Comparison of ENCODE assay signal across 8 cellular contexts in the genomic region with DNA sequence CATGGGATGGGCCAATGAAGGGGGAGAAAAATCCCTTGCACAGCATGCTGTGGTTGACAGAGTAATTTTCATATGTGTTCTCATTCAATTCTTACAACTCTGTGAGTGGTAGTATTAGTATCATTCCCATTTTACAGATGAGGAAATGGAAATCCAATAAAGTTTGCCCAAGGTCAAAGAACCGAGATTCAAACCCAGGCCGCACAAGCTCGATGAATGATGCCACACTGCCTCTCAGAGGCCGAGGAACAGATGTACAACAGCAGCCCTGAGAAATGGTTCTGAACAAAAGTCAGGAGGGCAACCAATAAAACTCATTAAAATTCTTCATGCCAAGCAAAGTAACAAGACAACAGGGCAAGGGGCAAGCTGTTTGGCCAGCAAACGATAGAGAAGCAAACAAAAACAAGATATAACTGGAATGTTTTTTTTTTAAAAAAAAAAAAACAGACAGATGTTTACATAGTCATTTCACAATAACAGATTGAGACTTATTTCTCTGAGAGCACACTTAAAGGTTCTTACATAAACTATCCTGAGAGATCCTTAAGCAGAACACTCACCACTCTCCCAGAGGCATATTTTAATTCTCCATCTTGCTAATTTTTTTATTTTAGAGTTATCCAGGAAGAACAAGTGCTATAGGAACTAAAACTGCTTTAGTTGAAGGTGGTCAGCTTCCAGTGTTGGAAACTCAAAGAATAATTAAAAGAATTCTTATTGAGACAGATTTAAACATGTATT.
DNase-seq lines count a peak whose midpoint lies in the region; ATAC-seq and TF ChIP-seq lines count a peak whose summit lies in the region.

No MANE protein-coding gene starts in this region.

- intact Hi-C loops in activated T-helper 1 cell treated with anti-CD3 and anti-CD28 coated beads, Interleukin-12 subunit alpha, Interleukin-12 subunit beta, Interleukin-2, Interleukin-4 antibody, amounts not matched to agents 30 ng/mL and 10 ng/mL and 1 ng/mL, durations not matched to agents 14 hours and 24 hours and 36 hours (cut with micrococcal nuclease): loop anchor here (5.0 kb wide), 2 partner anchors 521 to 691 kb away; no protein-coding TSS in a partner anchor

- H3K27ac Mint-ChIP-seq in activated T-helper 1 cell treated with anti-CD3 and anti-CD28 coated beads, Interleukin-12 subunit alpha, Interleukin-12 subunit beta, Interleukin-2, Interleukin-4 antibody, amounts not matched to agents 30 ng/mL and 10 ng/mL and 1 ng/mL, durations not matched to agents 14 hours and 24 hours and 36 hours: no peak overlapping the region

- no peaks in the 10 kb centered on the region for H3K9me3 Mint-ChIP-seq in activated T-helper 1 cell treated with anti-CD3 and anti-CD28 coated beads, Interleukin-12 subunit alpha, Interleukin-12 subunit beta, Interleukin-2, Interleukin-4 antibody, amounts not matched to agents 30 ng/mL and 10 ng/mL and 1 ng/mL, durations not matched to agents 14 hours and 24 hours and 36 hours

- in situ Hi-C loops in ACHN (cut with HindIII; ENCODE audit: low pct_ligation_motif_present, low pct_unique_long_range_greater_than_20kb, low sequenced_read_pairs): no loop called here
- in situ Hi-C loops in GM13976 (cut with MboI; ENCODE audit: low sequenced_read_pairs, unreplicated experiment): no loop called here

- no peaks in the 10 kb centered on the region for H3K36me3 Mint-ChIP-seq in activated T-helper 1 cell treated with anti-CD3 and anti-CD28 coated beads, Interleukin-12 subunit alpha, Interleukin-12 subunit beta, Interleukin-2, Interleukin-4 antibody, amounts not matched to agents 30 ng/mL and 10 ng/mL and 1 ng/mL, durations not matched to agents 14 hours and 24 hours and 36 hours (ENCODE audit: low read depth)

- DNase-seq in ACHN (peak; percentile 39), GM13976 (ENCODE audit: low spot score) (peak; percentile 19), NCI-H748 (lab: John Stamatoyannopoulos, UW; ENCODE audit: unreplicated experiment) (peak; percentile 74), fibroblast of mammary gland (ENCODE audit: low read depth) (peak; percentile 20)
- DNase-seq in activated T-helper 1 cell treated with anti-CD3 and anti-CD28 coated beads, Interleukin-12 subunit alpha, Interleukin-12 subunit beta, Interleukin-2, Interleukin-4 antibody, amounts not matched to agents 30 ng/mL and 10 ng/mL and 1 ng/mL, durations not matched to agents 14 hours and 24 hours and 36 hours (ENCODE audit: low spot score): no peak

- H3K4me3 ChIP-seq in fibroblast of mammary gland (ENCODE audit: control insufficient read depth, low read depth, low read length): no peak overlapping the region

- peaks cover 14% of the 10 kb centered on the region for H3K27me3 Mint-ChIP-seq in activated T-helper 1 cell treated with anti-CD3 and anti-CD28 coated beads, Interleukin-12 subunit alpha, Interleukin-12 subunit beta, Interleukin-2, Interleukin-4 antibody, amounts not matched to agents 30 ng/mL and 10 ng/mL and 1 ng/mL, durations not matched to agents 14 hours and 24 hours and 36 hours (ENCODE audit: insufficient read depth)

- no peak overlapping the region for H3K4me3 Mint-ChIP-seq in activated T-helper 1 cell treated with anti-CD3 and anti-CD28 coated beads, Interleukin-12 subunit alpha, Interleukin-12 subunit beta, Interleukin-2, Interleukin-4 antibody, amounts not matched to agents 30 ng/mL and 10 ng/mL and 1 ng/mL, durations not matched to agents 14 hours and 24 hours and 36 hours

- ATAC-seq in GM19452 (IDR thresholded peaks at IDR 0.05; ENCODE audit: unreplicated experiment) (no peak), HG03097 (IDR thresholded peaks at IDR 0.05; ENCODE audit: low FRiP score, unreplicated experiment) (no peak), GM19324 (IDR thresholded peaks at IDR 0.05; ENCODE audit: low FRiP score, unreplicated experiment) (no peak)

- no peaks in the 10 kb centered on the region for H3K4me1 Mint-ChIP-seq in activated T-helper 1 cell treated with anti-CD3 and anti-CD28 coated beads, Interleukin-12 subunit alpha, Interleukin-12 subunit beta, Interleukin-2, Interleukin-4 antibody, amounts not matched to agents 30 ng/mL and 10 ng/mL and 1 ng/mL, durations not matched to agents 14 hours and 24 hours and 36 hours (ENCODE audit: low read depth)

- TF ChIP-seq CTCF in GM13976 (IDR thresholded peaks at IDR 0.05; ENCODE audit: borderline replicate concordance, control extremely low read depth, extremely low read depth, insufficient read depth, missing control alignments): peak; percentile 46
- peak; percentile 42 for TF ChIP-seq CTCF in fibroblast of mammary gland (conservative IDR thresholded peaks at IDR 0.05; ENCODE audit: control insufficient read depth, insufficient read depth, low read depth, low read length)
